In genomic region chr5:170628028-170628427, GRCh38 we compare ENCODE assay signal across 30 cellular contexts.
"Had no signal": no experiment of that assay in that cellular context is flagged by ENCODE, and none has a peak within 500 bp of the region (broad histone marks: within the 10 kb centered on the region; RNA-seq: fewer than 3 reads in every experiment).

No MANE protein-coding gene starts in this region.

- H3K4me3 Mint-ChIP-seq: dendritic cell treated with granulocyte-macrophage colony-stimulating factor and Interleukin-4, amounts not matched to agents 40 ng/mL and 50 ng/mL, for 4 days; endodermal cell; immature natural killer cell; mesothelial cell of epicardium; naive B cell; natural killer cell treated with Interleukin-12 subunit alpha and Interleukin-12 subunit beta and Interleukin-15 and Interleukin-18, amount 100 ng/mL, for 72 hours; neural crest cell; stimulated activated naive B cell treated with anti-CD40 and anti-IgM and Interleukin-4, amounts not matched to agents 10 μg/mL and 1 μg/mL and 100 μg/mL, for 72 hours; stimulated activated naive CD8-positive, alpha-beta T cell treated with anti-CD3 and anti-CD28 coated beads, Interleukin-15, Interleukin-2, amounts not matched to agents 100 ng/mL and 50 ng/mL, for 24 hours had no signal

- H3K9me3 ChIP-seq: colonic mucosa, esophagus muscularis mucosa, gastroesophageal sphincter, left ventricle myocardium inferior, lower lobe of right lung, mucosa of descending colon, prostate gland, right atrium auricular region, thoracic aorta, tibial nerve, upper lobe of left lung had no signal

- H3K36me3 ChIP-seq: colonic mucosa, esophagus muscularis mucosa, gastroesophageal sphincter, left ventricle myocardium inferior, lower lobe of right lung, prostate gland, right atrium auricular region, thoracic aorta, tibial nerve, upper lobe of left lung had no signal

- H3K36me3 Mint-ChIP-seq: immature natural killer cell; mesothelial cell of epicardium; naive B cell; natural killer cell treated with Interleukin-12 subunit alpha and Interleukin-12 subunit beta and Interleukin-15 and Interleukin-18, amount 100 ng/mL, for 72 hours; stimulated activated naive B cell treated with anti-CD40 and anti-IgM and Interleukin-4, amounts not matched to agents 10 μg/mL and 1 μg/mL and 100 μg/mL, for 72 hours had no signal

- H3K27me3 ChIP-seq: colonic mucosa, right atrium auricular region, tibial nerve, upper lobe of left lung had no signal

- H3K4me1 ChIP-seq: colonic mucosa, foreskin keratinocyte, prostate gland had no signal

- H3K4me3 ChIP-seq: colonic mucosa, esophagus muscularis mucosa, gastroesophageal sphincter, left ventricle myocardium inferior, lower lobe of right lung, mucosa of descending colon, prostate gland, right atrium auricular region, skin epidermis, thoracic aorta, tibial nerve, upper lobe of left lung had no signal

- H3K27ac ChIP-seq: colonic mucosa, epithelial cell of prostate, esophagus muscularis mucosa, foreskin keratinocyte, gastroesophageal sphincter, left ventricle myocardium inferior, lower lobe of right lung, prostate gland, right atrium auricular region, skin epidermis, thoracic aorta, tibial nerve, upper lobe of left lung had no signal

- H3K27ac Mint-ChIP-seq: dendritic cell treated with granulocyte-macrophage colony-stimulating factor and Interleukin-4, amounts not matched to agents 40 ng/mL and 50 ng/mL, for 4 days; endodermal cell; immature natural killer cell; mesothelial cell of epicardium; naive B cell; natural killer cell treated with Interleukin-12 subunit alpha and Interleukin-12 subunit beta and Interleukin-15 and Interleukin-18, amount 100 ng/mL, for 72 hours; stimulated activated naive B cell treated with anti-CD40 and anti-IgM and Interleukin-4, amounts not matched to agents 10 μg/mL and 1 μg/mL and 100 μg/mL, for 72 hours; stimulated activated naive CD8-positive, alpha-beta T cell treated with anti-CD3 and anti-CD28 coated beads, Interleukin-15, Interleukin-2, amounts not matched to agents 100 ng/mL and 50 ng/mL, for 24 hours had no signal

- DNase-seq: colonic mucosa; effector CD8-positive, alpha-beta T cell; foreskin keratinocyte; hypothalamus; immature natural killer cell; kidney glomerular epithelial cell; left colon; left ventricle myocardium inferior; lower lobe of right lung; mucosa of descending colon; naive B cell; nucleus accumbens; stimulated activated CD4-positive, alpha-beta T cell treated with anti-CD3 and anti-CD28 coated beads, Interleukin-15, amount 100 ng/mL, for 24 hours; stimulated activated CD4-positive, alpha-beta T cell treated with anti-CD3 and anti-CD28 coated beads, Interleukin-2, amount 100 ng/mL, for 48 hours; stimulated activated naive B cell treated with anti-CD40 and anti-IgM and Interleukin-4, amounts not matched to agents 10 μg/mL and 1 μg/mL and 100 μg/mL, for 72 hours had no signal

- ATAC-seq: foreskin keratinocyte; gastroesophageal sphincter; left colon; lower lobe of right lung; mucosa of descending colon; natural killer cell treated with Interleukin-12 subunit alpha and Interleukin-12 subunit beta and Interleukin-15 and Interleukin-18, amount 100 ng/mL, for 72 hours; stimulated activated naive B cell treated with anti-CD40 and anti-IgM and Interleukin-4, amounts not matched to agents 10 μg/mL and 1 μg/mL and 100 μg/mL, for 72 hours had no signal

- H3K9me3 Mint-ChIP-seq: dendritic cell treated with granulocyte-macrophage colony-stimulating factor and Interleukin-4, amounts not matched to agents 40 ng/mL and 50 ng/mL, for 4 days; endodermal cell; immature natural killer cell; mesothelial cell of epicardium; natural killer cell treated with Interleukin-12 subunit alpha and Interleukin-12 subunit beta and Interleukin-15 and Interleukin-18, amount 100 ng/mL, for 72 hours; neural crest cell; stimulated activated naive B cell treated with anti-CD40 and anti-IgM and Interleukin-4, amounts not matched to agents 10 μg/mL and 1 μg/mL and 100 μg/mL, for 72 hours; stimulated activated naive CD8-positive, alpha-beta T cell treated with anti-CD3 and anti-CD28 coated beads, Interleukin-15, Interleukin-2, amounts not matched to agents 100 ng/mL and 50 ng/mL, for 24 hours had no signal
